In the genomic region with DNA sequence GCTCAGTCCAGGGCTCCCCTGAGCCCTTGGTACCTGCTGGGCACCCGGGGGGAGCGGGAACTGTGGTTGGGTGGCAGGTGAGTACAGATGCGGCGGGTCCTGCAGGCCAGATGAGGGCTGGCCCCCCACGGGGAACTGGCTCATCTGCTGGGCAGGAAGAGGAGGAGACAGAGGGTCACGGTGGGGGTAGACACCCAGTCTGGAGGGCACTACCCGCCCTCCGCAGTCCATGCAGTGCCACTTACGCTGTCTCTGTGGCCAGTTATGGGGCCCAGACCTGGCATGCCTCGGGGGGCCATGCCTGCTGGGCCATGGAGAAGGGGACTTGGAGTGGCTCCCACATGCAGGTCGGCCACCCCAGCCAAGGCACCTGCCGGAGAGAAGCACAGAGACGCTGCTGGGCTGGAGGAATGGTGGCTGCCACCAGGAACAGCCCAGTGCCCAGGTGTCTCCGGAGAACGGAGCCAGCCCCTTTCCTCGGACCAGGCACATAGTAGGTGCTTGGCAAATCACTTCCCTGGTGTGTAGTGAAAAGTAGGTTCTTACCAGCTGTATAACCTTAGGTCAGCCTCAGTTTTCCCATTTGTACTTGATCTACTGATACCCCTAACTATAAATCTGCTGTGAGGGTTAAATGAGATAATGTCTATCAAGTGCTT, we compare ENCODE assay signal across 1 cellular context.
TF ChIP-seq lines count a peak whose summit lies in the region.

No MANE protein-coding gene starts in this region.

TF ChIP-seq in HCT116, 20 proteins besides CTCF, POLR2A, EP300 and RAD21 (continued from another document):
- TF ChIP-seq, protein P1, sequence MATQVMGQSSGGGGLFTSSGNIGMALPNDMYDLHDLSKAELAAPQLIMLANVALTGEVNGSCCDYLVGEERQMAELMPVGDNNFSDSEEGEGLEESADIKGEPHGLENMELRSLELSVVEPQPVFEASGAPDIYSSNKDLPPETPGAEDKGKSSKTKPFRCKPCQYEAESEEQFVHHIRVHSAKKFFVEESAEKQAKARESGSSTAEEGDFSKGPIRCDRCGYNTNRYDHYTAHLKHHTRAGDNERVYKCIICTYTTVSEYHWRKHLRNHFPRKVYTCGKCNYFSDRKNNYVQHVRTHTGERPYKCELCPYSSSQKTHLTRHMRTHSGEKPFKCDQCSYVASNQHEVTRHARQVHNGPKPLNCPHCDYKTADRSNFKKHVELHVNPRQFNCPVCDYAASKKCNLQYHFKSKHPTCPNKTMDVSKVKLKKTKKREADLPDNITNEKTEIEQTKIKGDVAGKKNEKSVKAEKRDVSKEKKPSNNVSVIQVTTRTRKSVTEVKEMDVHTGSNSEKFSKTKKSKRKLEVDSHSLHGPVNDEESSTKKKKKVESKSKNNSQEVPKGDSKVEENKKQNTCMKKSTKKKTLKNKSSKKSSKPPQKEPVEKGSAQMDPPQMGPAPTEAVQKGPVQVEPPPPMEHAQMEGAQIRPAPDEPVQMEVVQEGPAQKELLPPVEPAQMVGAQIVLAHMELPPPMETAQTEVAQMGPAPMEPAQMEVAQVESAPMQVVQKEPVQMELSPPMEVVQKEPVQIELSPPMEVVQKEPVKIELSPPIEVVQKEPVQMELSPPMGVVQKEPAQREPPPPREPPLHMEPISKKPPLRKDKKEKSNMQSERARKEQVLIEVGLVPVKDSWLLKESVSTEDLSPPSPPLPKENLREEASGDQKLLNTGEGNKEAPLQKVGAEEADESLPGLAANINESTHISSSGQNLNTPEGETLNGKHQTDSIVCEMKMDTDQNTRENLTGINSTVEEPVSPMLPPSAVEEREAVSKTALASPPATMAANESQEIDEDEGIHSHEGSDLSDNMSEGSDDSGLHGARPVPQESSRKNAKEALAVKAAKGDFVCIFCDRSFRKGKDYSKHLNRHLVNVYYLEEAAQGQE (IDR thresholded peaks at IDR 0.05; ENCODE audit: low read depth), result no peak
- TF ChIP-seq ZNF274 (IDR thresholded peaks at IDR 0.05; ENCODE audit: low read depth, low read length), result no peak
- TF ChIP-seq ZFX (IDR thresholded peaks at IDR 0.05), result no peak
- no peak for TF ChIP-seq SIN3A (IDR thresholded peaks at IDR 0.05; ENCODE audit: low read depth)
- TF ChIP-seq SRF (IDR thresholded peaks at IDR 0.05; ENCODE audit: low read depth), result no peak
- TF ChIP-seq FOSL1 (IDR thresholded peaks at IDR 0.05; ENCODE audit: low read depth), result no peak
- TF ChIP-seq, protein P2, sequence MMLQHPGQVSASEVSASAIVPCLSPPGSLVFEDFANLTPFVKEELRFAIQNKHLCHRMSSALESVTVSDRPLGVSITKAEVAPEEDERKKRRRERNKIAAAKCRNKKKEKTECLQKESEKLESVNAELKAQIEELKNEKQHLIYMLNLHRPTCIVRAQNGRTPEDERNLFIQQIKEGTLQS (IDR thresholded peaks at IDR 0.05), result no peak
- no peak for TF ChIP-seq CEBPB (IDR thresholded peaks at IDR 0.05; ENCODE audit: low read depth)
- TF ChIP-seq JUND (IDR thresholded peaks at IDR 0.05), result no peak
- TF ChIP-seq YY1 (IDR thresholded peaks at IDR 0.05; ENCODE audit: extremely low read depth, insufficient replicate concordance, low read depth, low read length), result no peak
TF ChIP-seq in HCT116: peak in this region for 0.
